25 cellular contexts compared by ENCODE assay signal in the genomic region with DNA sequence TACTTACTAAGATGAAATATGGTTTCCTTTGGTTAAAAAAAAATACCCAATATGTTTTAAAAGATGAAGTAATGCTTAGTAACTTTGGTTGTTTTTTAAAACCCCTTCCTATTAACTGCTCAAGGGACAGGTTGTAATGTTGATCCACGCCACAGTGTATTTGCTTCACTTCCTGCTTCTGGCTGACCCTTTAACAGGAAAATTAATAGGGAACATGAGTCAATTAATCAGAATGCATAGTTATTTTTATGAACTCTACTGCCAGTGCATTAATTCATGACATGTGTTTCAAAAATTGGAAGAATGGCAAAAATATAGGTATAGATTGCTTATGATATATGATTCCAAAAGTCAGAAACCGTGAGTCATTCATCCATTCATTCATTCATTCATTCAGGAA.
A peak's percentile ranks its signal among the peaks of the same experiment; 100 is the strongest.
DNase-seq lines count a peak whose midpoint lies in the region; ATAC-seq, FAIRE-seq and TF ChIP-seq lines count a peak whose summit lies in the region.
"Had no signal": no experiment of that assay in that cellular context is flagged by ENCODE, and none has a peak within 500 bp of the region (broad histone marks: within the 10 kb centered on the region; RNA-seq: fewer than 3 reads in every experiment).

No MANE protein-coding gene starts in this region.

- ATAC-seq in IMR-90 (ENCODE audit: low read depth) (no peak), GM18517 (IDR thresholded peaks at IDR 0.05; ENCODE audit: unreplicated experiment) (no peak)
- ATAC-seq: CD8-positive, alpha-beta T cell had no signal

- in situ Hi-C loops in IMR-90 (cut with MboI; ENCODE audit: low sequenced_read_pairs): no loop called here
- in situ Hi-C loops in astrocyte of the spinal cord (cut with HindIII; ENCODE audit: low sequenced_read_pairs): no loop called here

- H3K27ac Mint-ChIP-seq in activated naive CD4-positive, alpha-beta T cell treated with anti-CD3 and anti-CD28 coated beads, Interleukin-2, amount 10 ng/mL, durations not matched to agents 7 days and 5 days: no peak overlapping the region
- no peak overlapping the region for H3K27ac Mint-ChIP-seq in glutamatergic neuron (ENCODE audit: unreplicated experiment)
- H3K27ac Mint-ChIP-seq: B cell; CD8-positive, alpha-beta T cell had no signal

- POLR2A ChIA-PET in IMR-90 (lab: Charles Lee; ENCODE audit: unreplicated experiment): no interaction called here

- no peak overlapping the region for H2BK120ac ChIP-seq in IMR-90 (ENCODE audit: low read depth, low read length)

- CTCF ChIA-PET in IMR-90 (lab: Yijun Ruan, JAX): no interaction called here
- CTCF ChIA-PET in activated naive CD4-positive, alpha-beta T cell treated with anti-CD3 and anti-CD28 coated beads, Interleukin-2, amount 10 ng/mL, durations not matched to agents 7 days and 5 days (lab: Charles Lee): interaction anchor here (1.4 kb wide), 1 partner anchor 16 kb away, joined by 3 read pairs; no protein-coding TSS in a partner anchor

- H3K23ac ChIP-seq in IMR-90 (ENCODE audit: low read depth, low read length): no peak overlapping the region

- no peak overlapping the region for H3K4me2 ChIP-seq in IMR-90 (ENCODE audit: low read depth, low read length)

- H3K4me3 ChIP-seq in IMR-90 (ENCODE audit: insufficient read depth, low read depth, low read length): no peak overlapping the region
- no peak overlapping the region for H3K4me3 ChIP-seq in astrocyte of the spinal cord (ENCODE audit: low read depth, low read length)
- H3K4me3 ChIP-seq: MG63 had no signal

- no peak overlapping the region for H3K4me3 Mint-ChIP-seq in activated naive CD4-positive, alpha-beta T cell treated with anti-CD3 and anti-CD28 coated beads, Interleukin-2, amount 10 ng/mL, durations not matched to agents 7 days and 5 days
- H3K4me3 Mint-ChIP-seq in glutamatergic neuron (ENCODE audit: unreplicated experiment): no peak overlapping the region
- H3K4me3 Mint-ChIP-seq: B cell; CD8-positive, alpha-beta T cell had no signal

- H3K27me3 Mint-ChIP-seq in activated naive CD4-positive, alpha-beta T cell treated with anti-CD3 and anti-CD28 coated beads, Interleukin-2, amount 10 ng/mL, durations not matched to agents 7 days and 5 days: peaks cover 13% of the 10 kb centered on the region
- H3K27me3 Mint-ChIP-seq in glutamatergic neuron (ENCODE audit: unreplicated experiment): peaks cover 2% of the 10 kb centered on the region

- no peaks in the 10 kb centered on the region for H3K9me3 ChIP-seq in IMR-90 (ENCODE audit: control insufficient read depth, insufficient read depth, low read length)
- H3K9me3 ChIP-seq: Caco-2, MG63 had no signal

- intact Hi-C loops in IMR-90 (cut with micrococcal nuclease): no loop called here

- no peaks in the 10 kb centered on the region for H3K36me3 Mint-ChIP-seq in activated naive CD4-positive, alpha-beta T cell treated with anti-CD3 and anti-CD28 coated beads, Interleukin-2, amount 10 ng/mL, durations not matched to agents 7 days and 5 days
- no peaks in the 10 kb centered on the region for H3K36me3 Mint-ChIP-seq in glutamatergic neuron (ENCODE audit: unreplicated experiment)
- H3K36me3 Mint-ChIP-seq: CD8-positive, alpha-beta T cell had no signal

- H4K5ac ChIP-seq in IMR-90 (ENCODE audit: low read depth, low read length): no peak overlapping the region

- no peak overlapping the region for H2AK5ac ChIP-seq in IMR-90 (ENCODE audit: low read depth, low read length)

- no peak for FAIRE-seq in RCC 7860 (lab: Jason Lieb, UNC)

- H4K8ac ChIP-seq in IMR-90 (ENCODE audit: low read depth in 2 of 2, low read length in 2 of 2): no peak overlapping the region

- no peaks in the 10 kb centered on the region for H3K36me3 ChIP-seq in IMR-90 (ENCODE audit: control insufficient read depth, insufficient read depth, low read length)
- H3K36me3 ChIP-seq: MG63 had no signal

- H3K27ac ChIP-seq in IMR-90 (ENCODE audit: insufficient read depth, low read length): no peak overlapping the region
- H3K27ac ChIP-seq: 22Rv1, C4-2B, RWPE1 had no signal

- peak; percentile 62 for DNase-seq in EH (ENCODE audit: low read depth)
- peak; percentile 30 for DNase-seq in IMR-90
- DNase-seq in astrocyte of the spinal cord (ENCODE audit: low read depth, low spot score): peak; percentile 16
- peak; percentile 22 for DNase-seq in hepatic stellate cell (ENCODE audit: low spot score)
- no peak for DNase-seq in activated naive CD4-positive, alpha-beta T cell treated with anti-CD3 and anti-CD28 coated beads, Interleukin-2, amount 10 ng/mL, durations not matched to agents 7 days and 5 days
- no peak for DNase-seq in RCC 7860 (ENCODE audit: low spot score)
- no peak for DNase-seq in glutamatergic neuron
- DNase-seq: Caco-2; CD8-positive, alpha-beta T cell; DMS79; H7; KG1; MG63; NCI-H1694; NCI-H2029 treated with DMSO at 0.1 percent for 48 hours; NCI-H446 treated with DMSO at 0.1 percent for 48 hours; NCI-H526; NCI-H82; NK-92 treated with Interleukin-12 subunit alpha and Interleukin-12 subunit beta, amount 100 ng/mL, for 24 hours; SHP77 had no signal

- no TSS peak for BruUV-seq in IMR-90 (replicated peaks; lab: Mats Ljungman, UMichigan)

- no peak overlapping the region for H3K14ac ChIP-seq in IMR-90 (replicated peaks; ENCODE audit: low read depth, low read length)

- TF ChIP-seq RAD21 in IMR-90 (IDR thresholded peaks at IDR 0.05; ENCODE audit: low read length): no peak

- peaks cover 7% of the 10 kb centered on the region; the same call in 1 of the 2 replicates for H3K9me1 ChIP-seq in IMR-90 (ENCODE audit: insufficient read depth, low read length)

- no peaks in the 10 kb centered on the region for H3K9me3 Mint-ChIP-seq in activated naive CD4-positive, alpha-beta T cell treated with anti-CD3 and anti-CD28 coated beads, Interleukin-2, amount 10 ng/mL, durations not matched to agents 7 days and 5 days
- peaks cover 9% of the 10 kb centered on the region for H3K9me3 Mint-ChIP-seq in glutamatergic neuron (ENCODE audit: unreplicated experiment)
- H3K9me3 Mint-ChIP-seq: CD8-positive, alpha-beta T cell had no signal

- no peak overlapping the region for H3K56ac ChIP-seq in IMR-90 (ENCODE audit: extremely low read depth, insufficient read depth, low read length)

- no peak for TF ChIP-seq POLR2A in IMR-90 (IDR thresholded peaks at IDR 0.05; ENCODE audit: low read depth, low read length)

- no peaks in the 10 kb centered on the region for H4K20me1 ChIP-seq in IMR-90 (ENCODE audit: insufficient read depth, low read length)

- no peaks in the 10 kb centered on the region for H3K4me1 Mint-ChIP-seq in activated naive CD4-positive, alpha-beta T cell treated with anti-CD3 and anti-CD28 coated beads, Interleukin-2, amount 10 ng/mL, durations not matched to agents 7 days and 5 days
- peaks cover 8% of the 10 kb centered on the region for H3K4me1 Mint-ChIP-seq in glutamatergic neuron (ENCODE audit: low read depth, unreplicated experiment)
- H3K4me1 Mint-ChIP-seq: B cell had no signal

- H3K4ac ChIP-seq in IMR-90 (ENCODE audit: low read depth, low read length): no peak overlapping the region

- WGBS in IMR-90 (ENCODE audit: extremely low coverage in 2 of 2, insufficient read length in 1 of 2), 2 experiments: no CpG with 5 or more reads among the region's 2 CpGs

- no peak overlapping the region for H3K9ac ChIP-seq in IMR-90 (ENCODE audit: low read depth, low read length)

- 0 out of 4 replicates have a peak, but pooled peaks cover 0 to 6% of the 10 kb centered on the region in 2 experiments for H3K79me1 ChIP-seq in IMR-90 (ENCODE audit: low read depth in 1 of 2, low read length in 2 of 2)

- H2AFZ ChIP-seq in IMR-90 (replicated peaks; ENCODE audit: low read length, poor library complexity): no peak overlapping the region

- no peak overlapping the region for H2BK15ac ChIP-seq in IMR-90 (ENCODE audit: low read depth, low read length)

- TF ChIP-seq CTCF in IMR-90 (conservative IDR thresholded peaks at IDR 0.05; ENCODE audit: low read depth, low read length): no peak
- TF ChIP-seq CTCF in astrocyte of the spinal cord (IDR thresholded peaks at IDR 0.05; ENCODE audit: low read depth, low read length): no peak
- TF ChIP-seq CTCF in glutamatergic neuron (IDR thresholded peaks at IDR 0.05; ENCODE audit: partially characterized antibody, unreplicated experiment): no peak

- no peak overlapping the region for H3K18ac ChIP-seq in IMR-90 (ENCODE audit: low read depth, low read length)

- H4K91ac ChIP-seq in IMR-90 (ENCODE audit: insufficient read depth, low read depth, low read length): no peak overlapping the region

- H3K4me1 ChIP-seq in IMR-90 (ENCODE audit: control insufficient read depth, insufficient read depth, low read length): peaks cover 9% of the 10 kb centered on the region
- H3K4me1 ChIP-seq: Caco-2 had no signal

- H3K27me3 ChIP-seq in IMR-90 (ENCODE audit: control insufficient read depth, insufficient read depth, low read length): no peaks in the 10 kb centered on the region
- H3K27me3 ChIP-seq: MG63 had no signal

- no peak overlapping the region for H2BK20ac ChIP-seq in IMR-90 (ENCODE audit: low read depth, low read length)

- dilution Hi-C loops in IMR-90 (cut with HindIII; ENCODE audit: low sequenced_read_pairs, unreplicated experiment): no loop called here

- H2AK9ac ChIP-seq in IMR-90 (replicated peaks; ENCODE audit: low read depth, low read length, poor library complexity): no peak overlapping the region

- no peak overlapping the region for H2BK5ac ChIP-seq in IMR-90 (ENCODE audit: low read depth, low read length, poor library complexity, severe bottlenecking)

TF ChIP-seq in IMR-90, 13 proteins besides CTCF, POLR2A, EP300 and RAD21 (continues in another document):
- TF ChIP-seq, protein P1, sequence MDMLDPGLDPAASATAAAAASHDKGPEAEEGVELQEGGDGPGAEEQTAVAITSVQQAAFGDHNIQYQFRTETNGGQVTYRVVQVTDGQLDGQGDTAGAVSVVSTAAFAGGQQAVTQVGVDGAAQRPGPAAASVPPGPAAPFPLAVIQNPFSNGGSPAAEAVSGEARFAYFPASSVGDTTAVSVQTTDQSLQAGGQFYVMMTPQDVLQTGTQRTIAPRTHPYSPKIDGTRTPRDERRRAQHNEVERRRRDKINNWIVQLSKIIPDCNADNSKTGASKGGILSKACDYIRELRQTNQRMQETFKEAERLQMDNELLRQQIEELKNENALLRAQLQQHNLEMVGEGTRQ (IDR thresholded peaks at IDR 0.05; ENCODE audit: low read depth, low read length): no peak
- TF ChIP-seq, protein P2, sequence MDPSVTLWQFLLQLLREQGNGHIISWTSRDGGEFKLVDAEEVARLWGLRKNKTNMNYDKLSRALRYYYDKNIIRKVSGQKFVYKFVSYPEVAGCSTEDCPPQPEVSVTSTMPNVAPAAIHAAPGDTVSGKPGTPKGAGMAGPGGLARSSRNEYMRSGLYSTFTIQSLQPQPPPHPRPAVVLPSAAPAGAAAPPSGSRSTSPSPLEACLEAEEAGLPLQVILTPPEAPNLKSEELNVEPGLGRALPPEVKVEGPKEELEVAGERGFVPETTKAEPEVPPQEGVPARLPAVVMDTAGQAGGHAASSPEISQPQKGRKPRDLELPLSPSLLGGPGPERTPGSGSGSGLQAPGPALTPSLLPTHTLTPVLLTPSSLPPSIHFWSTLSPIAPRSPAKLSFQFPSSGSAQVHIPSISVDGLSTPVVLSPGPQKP (IDR thresholded peaks at IDR 0.05; ENCODE audit: borderline replicate concordance, low read depth, low read length): no peak
- TF ChIP-seq MXI1 (IDR thresholded peaks at IDR 0.05; ENCODE audit: borderline replicate concordance, low read depth, low read length) (no peak), CEBPB (IDR thresholded peaks at IDR 0.05; ENCODE audit: low read depth, low read length) (no peak), BHLHE40 (IDR thresholded peaks at IDR 0.05; ENCODE audit: low read depth, low read length) (no peak)

Comparison
In these comparisons a context has a peak if more than half of its experiments do, and no peak if none do; other contexts are left out.
1. DNase-seq: peak in EH (single experiment), IMR-90 (single experiment), astrocyte of the spinal cord (single experiment) and hepatic stellate cell (single experiment); none in activated naive CD4-positive, alpha-beta T cell treated with anti-CD3 and anti-CD28 coated beads, Interleukin-2, amount 10 ng/mL, durations not matched to agents 7 days and 5 days (single experiment), RCC 7860 (single experiment) and glutamatergic neuron (single experiment).